In genomic region chr19:36378625-36379509, GRCh38 we compare ENCODE assay signal across 8 cellular contexts. TPM values are rescaled to one million over a fixed set of nuclear protein-coding genes. Genes with fewer than 3 reads are reported as not detected.
A peak's percentile ranks its signal among the peaks of the same experiment; 100 is the strongest.
DNase-seq lines count a peak whose midpoint lies in the region; FAIRE-seq lines count a peak whose summit lies in the region.

TSS of gene ZFP14 (minus strand) at chr19:36379201. CDS start at chr19:36367892, 11,309 bp downstream.

- FAIRE-seq in frontal cortex (lab: Jason Lieb, UNC) = no peak

- peak; percentile 95 for DNase-seq in G401 (ENCODE audit: low spot score)
- peak; percentile 99 for DNase-seq in H7
- DNase-seq in MG63 = peak; percentile 95
- peak; percentile 47 for DNase-seq in SIG-M5 (lab: John Stamatoyannopoulos, UW)
- DNase-seq in activated naive CD4-positive, alpha-beta T cell (lab: John Stamatoyannopoulos, UW) = peak; percentile 83 to 90 (median 86)
- DNase-seq in frontal cortex (ENCODE audit: low spot score in 2 of 2) = peak; percentile 94 to 98
- DNase-seq in stromal cell of bone marrow (ENCODE audit: low read depth) = peak; percentile 87

- H3K36me3 ChIP-seq in H7 (replicated peaks; ENCODE audit: control insufficient read depth, insufficient read depth, low read length) = no peaks in the 10 kb centered on the region
- no peaks in the 10 kb centered on the region for H3K36me3 ChIP-seq in MG63
- peaks cover 4% of the 10 kb centered on the region for H3K36me3 ChIP-seq in neuron (ENCODE audit: insufficient read depth, low read length)

- peaks cover 3% of the 10 kb centered on the region; the same call in 1 of the 2 replicates for H3K9me3 ChIP-seq in MG63
- peaks cover 7% of the 10 kb centered on the region for H3K9me3 ChIP-seq in neuron (ENCODE audit: low read length)

- H2AFZ ChIP-seq in neuron (ENCODE audit: low read depth, low read length) = peak within 1 kb of the TSS; percentile 47

- in situ Hi-C loops in G401 (cut with HindIII; ENCODE audit: low sequenced_read_pairs) = no loop called here

- H3K27me3 ChIP-seq in H7 (ENCODE audit: control insufficient read depth, insufficient read depth, low read length) (no peaks in the 10 kb centered on the region), MG63 (no peaks in the 10 kb centered on the region), neuron (ENCODE audit: insufficient read depth, low read length) (no peaks in the 10 kb centered on the region)

- H3K4me3 ChIP-seq in H7 (ENCODE audit: insufficient read depth, low read depth, low read length) (peak within 1 kb of the TSS; percentile 61), MG63 (peak within 1 kb of the TSS; percentile 72), neuron (ENCODE audit: low read length) (peak within 1 kb of the TSS; percentile 77)

- H3K4me1 ChIP-seq in neuron (ENCODE audit: insufficient read depth, low read length) = peaks cover 7% of the 10 kb centered on the region

RNA-seq across cellular contexts. Expression of gene ZFP14, which starts in this region (rescaled TPM):
- 7.1 and 9.4 TPM in 2 replicates for total RNA-seq in G401 (2014; rRNA removed; shearing (Covaris generic))
- total RNA-seq in H7 (2014; rRNA removed; shearing (Covaris generic)) = 4.2 and 5.7 TPM in 2 replicates
- total RNA-seq in MG63 (2014; rRNA removed; shearing (Covaris generic); ENCODE audit: low replicate concordance) = 1.3 and 1.7 TPM in 2 replicates
- 65.6 TPM for total RNA-seq in frontal cortex

Comparison
In these comparisons a context has a peak if more than half of its experiments do, and no peak if none do; other contexts are left out.
1. Peak in every context shown above with its lines: DNase-seq and H3K4me3 ChIP-seq.
2. DNase-seq: peak in every context shown above with its lines; median percentile 99 in H7; 96 in frontal cortex; 95 in G401; 95 in MG63; 87 in stromal cell of bone marrow; 86 in activated naive CD4-positive, alpha-beta T cell; 47 in SIG-M5.